1 cellular context compared by ENCODE assay signal in the genomic region with DNA sequence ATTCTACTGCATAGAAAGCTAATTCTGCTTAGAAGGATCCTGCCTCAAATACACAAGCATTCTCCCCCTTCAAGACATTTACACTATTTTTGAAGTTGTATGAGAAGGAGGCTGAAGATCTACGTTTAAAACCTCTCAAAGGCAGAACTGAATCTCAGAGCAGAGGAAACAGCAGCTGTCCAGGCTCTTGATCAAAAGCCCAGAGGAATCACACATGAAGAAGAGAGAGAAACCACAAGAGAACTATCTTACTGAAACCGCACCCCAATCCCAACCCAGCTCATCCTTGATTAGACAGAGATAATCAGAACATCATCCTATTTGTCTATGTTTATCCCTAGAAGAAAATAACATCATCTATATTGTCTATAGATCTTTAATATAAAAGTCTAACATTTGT.
TF ChIP-seq lines count a peak whose summit lies in the region.

No MANE protein-coding gene starts in this region.

TF ChIP-seq in GM12878, 131 proteins besides CTCF, POLR2A, EP300 and RAD21 (continued from another document):
- TF ChIP-seq, protein P1, sequence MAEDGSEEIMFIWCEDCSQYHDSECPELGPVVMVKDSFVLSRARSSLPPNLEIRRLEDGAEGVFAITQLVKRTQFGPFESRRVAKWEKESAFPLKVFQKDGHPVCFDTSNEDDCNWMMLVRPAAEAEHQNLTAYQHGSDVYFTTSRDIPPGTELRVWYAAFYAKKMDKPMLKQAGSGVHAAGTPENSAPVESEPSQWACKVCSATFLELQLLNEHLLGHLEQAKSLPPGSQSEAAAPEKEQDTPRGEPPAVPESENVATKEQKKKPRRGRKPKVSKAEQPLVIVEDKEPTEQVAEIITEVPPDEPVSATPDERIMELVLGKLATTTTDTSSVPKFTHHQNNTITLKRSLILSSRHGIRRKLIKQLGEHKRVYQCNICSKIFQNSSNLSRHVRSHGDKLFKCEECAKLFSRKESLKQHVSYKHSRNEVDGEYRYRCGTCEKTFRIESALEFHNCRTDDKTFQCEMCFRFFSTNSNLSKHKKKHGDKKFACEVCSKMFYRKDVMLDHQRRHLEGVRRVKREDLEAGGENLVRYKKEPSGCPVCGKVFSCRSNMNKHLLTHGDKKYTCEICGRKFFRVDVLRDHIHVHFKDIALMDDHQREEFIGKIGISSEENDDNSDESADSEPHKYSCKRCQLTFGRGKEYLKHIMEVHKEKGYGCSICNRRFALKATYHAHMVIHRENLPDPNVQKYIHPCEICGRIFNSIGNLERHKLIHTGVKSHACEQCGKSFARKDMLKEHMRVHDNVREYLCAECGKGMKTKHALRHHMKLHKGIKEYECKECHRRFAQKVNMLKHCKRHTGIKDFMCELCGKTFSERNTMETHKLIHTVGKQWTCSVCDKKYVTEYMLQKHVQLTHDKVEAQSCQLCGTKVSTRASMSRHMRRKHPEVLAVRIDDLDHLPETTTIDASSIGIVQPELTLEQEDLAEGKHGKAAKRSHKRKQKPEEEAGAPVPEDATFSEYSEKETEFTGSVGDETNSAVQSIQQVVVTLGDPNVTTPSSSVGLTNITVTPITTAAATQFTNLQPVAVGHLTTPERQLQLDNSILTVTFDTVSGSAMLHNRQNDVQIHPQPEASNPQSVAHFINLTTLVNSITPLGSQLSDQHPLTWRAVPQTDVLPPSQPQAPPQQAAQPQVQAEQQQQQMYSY (CRISPR knock-in tag; IDR thresholded peaks at IDR 0.05) = no peak
- TF ChIP-seq RUNX3 (IDR thresholded peaks at IDR 0.05; ENCODE audit: low read length) = peak; percentile 67; the same call in 1 of the 2 replicates
- 0 out of 2 replicates have a peak, but pooled peaks have one; percentile 28 for TF ChIP-seq CBFB (IDR thresholded peaks at IDR 0.05; ENCODE audit: low read depth)
TF ChIP-seq in GM12878: peak in this region for 2.
